ENCODE assay signal across 1 cellular context in genomic region chr16:31696968-31697743, GRCh38.
TF ChIP-seq lines count a peak whose summit lies in the region.

No MANE protein-coding gene starts in this region.

TF ChIP-seq in K562, 482 proteins besides CTCF, POLR2A, EP300 and RAD21 (continued from another document):
- TF ChIP-seq PATZ1 (CRISPR knock-in tag; IDR thresholded peaks at IDR 0.05; ENCODE audit: borderline replicate concordance) (no peak), NFYB (IDR thresholded peaks at IDR 0.05; ENCODE audit: extremely low read depth, insufficient read length) (peak; percentile 5), PBX2 (CRISPR knock-in tag; IDR thresholded peaks at IDR 0.05; ENCODE audit: low read depth) (no peak), PBX2 (tag; conservative IDR thresholded peaks at IDR 0.05; ENCODE audit: low read depth) (peak; percentile 60), KLF16 (IDR thresholded peaks at IDR 0.05) (peak; percentile 57; the same call in 1 of the 2 replicates), RB1 (IDR thresholded peaks at IDR 0.05; ENCODE audit: low read depth) (peak; percentile 10; the same call in 1 of the 2 replicates), ARNT (IDR thresholded peaks at IDR 0.05) (0 out of 4 replicates have a peak, but pooled peaks of 1 of the 2 experiments have one; percentile 26), FOXJ2 (tag; IDR thresholded peaks at IDR 0.05) (peak; percentile 47), ARID1B (IDR thresholded peaks at IDR 0.05) (0 out of 2 replicates have a peak, but pooled peaks have one; percentile 9), NR1H2 (CRISPR knock-in tag; IDR thresholded peaks at IDR 0.05) (no peak), FOXK2 (conservative IDR thresholded peaks at IDR 0.05 in 1 of 2, IDR thresholded peaks at IDR 0.05 in 1 of 2; ENCODE audit: low read depth in 2 of 2) (peak; percentile 38 to 61; a peak in 2 of 4 replicates), MEIS2 (IDR thresholded peaks at IDR 0.05; ENCODE audit: partially characterized antibody) (peak; percentile 55), ARID2 (IDR thresholded peaks at IDR 0.05) (peak; percentile 53; the same call in 1 of the 2 replicates), SMC3 (conservative IDR thresholded peaks at IDR 0.05; ENCODE audit: insufficient read depth, low read depth, low read length) (peak; percentile 73), ELF2 (CRISPR knock-in tag; IDR thresholded peaks at IDR 0.05) (no peak), DEAF1 (CRISPR knock-in tag; IDR thresholded peaks at IDR 0.05) (peak; percentile 81), EP400 (IDR thresholded peaks at IDR 0.05) (peak; percentile 19; the same call in 1 of the 2 replicates)
TF ChIP-seq in K562: peak in this region for 15.
